Comparison of ENCODE assay signal across 25 cellular contexts in the genomic region with DNA sequence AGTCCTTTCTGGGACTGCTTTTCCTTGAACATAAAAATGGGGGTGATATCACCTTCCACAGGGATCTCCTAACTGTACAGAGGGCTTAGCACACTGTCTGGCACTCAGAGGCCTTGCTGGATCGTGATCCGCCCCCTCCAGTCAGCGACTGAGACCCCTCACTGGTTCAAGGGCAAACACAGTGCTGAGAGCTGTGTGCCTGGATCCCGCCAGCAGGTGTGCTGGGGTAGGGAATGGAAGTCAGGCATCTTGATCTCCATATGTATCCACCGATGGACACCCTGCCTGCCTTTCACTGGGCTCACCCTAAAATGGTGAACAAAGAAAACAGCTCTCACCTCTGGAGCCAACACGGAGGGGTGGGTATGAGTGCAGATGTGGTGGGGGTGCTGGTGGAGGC.
"Had no signal": no experiment of that assay in that cellular context is flagged by ENCODE, and none has a peak within 500 bp of the region (broad histone marks: within the 10 kb centered on the region; RNA-seq: fewer than 3 reads in every experiment).

No MANE protein-coding gene starts in this region.

- ATAC-seq: activated CD4-positive, CD25-positive, alpha-beta regulatory T cell treated with anti-CD3 and anti-CD28 coated beads, Interleukin-2, amount 50 U/mL, for 24 hours; activated CD8-positive, alpha-beta T cell treated with anti-CD3 and anti-CD28 coated beads, Interleukin-2, amount 10 ng/mL, durations not matched to agents 7 days and 5 days; Panc1; Right ventricle myocardium inferior; T-cell had no signal

- H3K4me1 ChIP-seq: breast epithelium had no signal

- H3K27ac ChIP-seq: breast epithelium, SK-N-MC, WERI-Rb-1 had no signal

- DNase-seq: activated CD4-positive, alpha-beta T cell treated with anti-CD3 and anti-CD28 coated beads for 4 hours; activated CD8-positive, alpha-beta T cell treated with anti-CD3 and anti-CD28 coated beads, Interleukin-2, amount 10 ng/mL, durations not matched to agents 7 days and 5 days; activated effector memory CD4-positive, alpha-beta T cell treated with Interleukin-2 at 50 U/mL for 16 hours; activated naive CD4-positive, alpha-beta T cell; activated T-cell treated with anti-CD3 and anti-CD28 coated beads, Interleukin-2, amount 50 U/mL, for 24 hours; aorta; MM.1S; NCI-H1105; NCI-H1436; NCI-H1694 treated with DMSO at 0.1 percent for 48 hours; NCI-H2081; NCI-H510A treated with DMSO at 0.1 percent for 48 hours; NCI-H69; NK-92 treated with Interleukin-12 subunit alpha and Interleukin-12 subunit beta, amount 100 ng/mL, for 24 hours; OCI-M1; RPMI8226; T-cell; T-helper 2 cell; T1000; WERI-Rb-1 had no signal

- H3K9me3 ChIP-seq: breast epithelium had no signal

- H3K36me3 ChIP-seq: breast epithelium, WERI-Rb-1 had no signal

- H3K4me3 ChIP-seq: breast epithelium, SK-N-MC had no signal

- H3K27me3 ChIP-seq: breast epithelium had no signal
